21 cellular contexts compared by ENCODE assay signal in the genomic region with DNA sequence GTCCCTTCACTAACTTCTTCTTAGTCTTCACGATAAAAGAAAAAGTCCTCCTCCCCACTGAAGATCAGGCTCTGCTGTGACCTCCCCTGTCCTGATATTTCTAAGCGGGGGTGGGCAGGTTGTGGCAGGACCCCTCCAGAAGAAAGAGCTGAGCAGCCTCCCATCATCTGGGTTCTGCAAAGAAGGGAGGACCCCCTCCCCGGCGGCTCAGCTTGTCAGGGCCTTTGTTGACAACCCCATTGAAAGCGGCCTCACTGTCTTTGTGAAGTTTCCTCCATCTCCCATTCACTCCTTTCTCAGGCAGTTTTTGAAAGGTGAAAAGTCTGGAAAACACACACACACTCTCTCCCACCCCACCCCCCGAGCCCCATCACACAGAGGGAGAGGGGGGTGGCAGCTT. TPM values are rescaled to one million over a fixed set of nuclear protein-coding genes. Genes with fewer than 3 reads are reported as not detected.
"Had no signal": no experiment of that assay in that cellular context is flagged by ENCODE, and none has a peak within 500 bp of the region (broad histone marks: within the 10 kb centered on the region; RNA-seq: fewer than 3 reads in every experiment).

No MANE protein-coding gene starts in this region.

- H3K27ac Mint-ChIP-seq: IgD-negative memory B cell had no signal

- H3K27ac ChIP-seq: KMS-11, SJSA1, SK-N-MC had no signal

- DNase-seq: Kasumi-1, MM.1S, NCI-H1092 treated with DMSO at 0.1 percent for 48 hours, NCI-H1436, NCI-H187 treated with DMSO at 0.1 percent for 48 hours, NCI-H2081, NCI-H2107, NCI-H2171, NCI-H226, NCI-H446 treated with DMSO at 0.1 percent for 48 hours, NCI-H510A treated with DMSO at 0.1 percent for 48 hours, Right ventricle myocardium superior, RPMI8226, SIG-M5 had no signal

- H3K4me1 ChIP-seq: SJSA1 had no signal

- H3K36me3 Mint-ChIP-seq: IgD-negative memory B cell had no signal

- H3K9me3 ChIP-seq: SJSA1 had no signal

- H3K9ac ChIP-seq: KMS-11 had no signal

- H3K4me2 ChIP-seq: KMS-11 had no signal

- H3K36me3 ChIP-seq: SJSA1 had no signal

- H3K4me1 Mint-ChIP-seq: IgD-negative memory B cell had no signal

- H3K4me3 ChIP-seq: K562, SJSA1, SK-N-MC had no signal

- H3K4me3 Mint-ChIP-seq: IgD-negative memory B cell had no signal

RNA-seq across cellular contexts. Expression of a gene that starts 26.2 kb away (rescaled TPM):
- total RNA-seq: HT1080, K562, M059J, Right ventricle myocardium superior, SJSA1 had no signal
- polyA plus RNA-seq: IgD-negative memory B cell, K562 had no signal
